In genomic region chr4:69773443-69773842, GRCh38 we compare ENCODE assay signal across 17 cellular contexts. TPM values are rescaled to one million over a fixed set of nuclear protein-coding genes. Genes with fewer than 3 reads are reported as not detected.
A peak's percentile ranks its signal among the peaks of the same experiment; 100 is the strongest.
DNase-seq lines count a peak whose midpoint lies in the region; ATAC-seq, FAIRE-seq and TF ChIP-seq lines count a peak whose summit lies in the region.
"Had no signal": no experiment of that assay in that cellular context is flagged by ENCODE, and none has a peak within 500 bp of the region (broad histone marks: within the 10 kb centered on the region; RNA-seq: fewer than 3 reads in every experiment).

No MANE protein-coding gene starts in this region.

- no peak overlapping the region for H3K4me3 Mint-ChIP-seq in astrocyte (ENCODE audit: unreplicated experiment)

- H3K36me3 ChIP-seq in astrocyte (ENCODE audit: insufficient read depth, low read length) (no peaks in the 10 kb centered on the region), MG63 (no peaks in the 10 kb centered on the region), thyroid gland (no peaks in the 10 kb centered on the region)

- no peak for FAIRE-seq in astrocyte (lab: Jason Lieb, UNC)
- FAIRE-seq: H1, K562, RCC 7860 had no signal

- 65 to 90% methylated on average over 3 of the region's 3 CpGs for WGBS in thyroid gland, 2 donors

- H3K4me1 Mint-ChIP-seq in astrocyte (ENCODE audit: low read depth, unreplicated experiment) = no peaks in the 10 kb centered on the region

- H3K27ac Mint-ChIP-seq in astrocyte (ENCODE audit: unreplicated experiment) = no peak overlapping the region

- no peak for ATAC-seq in foreskin keratinocyte
- ATAC-seq: K562 had no signal

- H4K20me1 ChIP-seq in astrocyte (ENCODE audit: insufficient read depth, low read length) = no peaks in the 10 kb centered on the region

- no peaks in the 10 kb centered on the region for H3K9me3 Mint-ChIP-seq in astrocyte (ENCODE audit: unreplicated experiment)

- no peak for TF ChIP-seq POLR2A in thyroid gland (IDR thresholded peaks at IDR 0.05)

- H3K36me3 Mint-ChIP-seq in astrocyte (ENCODE audit: low read depth, unreplicated experiment) = no peaks in the 10 kb centered on the region

- H3K27ac ChIP-seq in astrocyte (ENCODE audit: low read depth, low read length) (no peak overlapping the region), thyroid gland (no peak overlapping the region), foreskin keratinocyte (no peak overlapping the region)

- intact Hi-C loops in thyroid gland (cut with DNase I) = no loop called here

- H3K9me3 ChIP-seq in astrocyte (ENCODE audit: insufficient read depth, low read depth, low read length) (no peaks in the 10 kb centered on the region), MG63 (no peaks in the 10 kb centered on the region), thyroid gland (no peaks in the 10 kb centered on the region)

- H3K27me3 ChIP-seq in astrocyte (ENCODE audit: insufficient read depth, low read length) (no peaks in the 10 kb centered on the region), MG63 (no peaks in the 10 kb centered on the region), thyroid gland (no peaks in the 10 kb centered on the region), foreskin keratinocyte (no peaks in the 10 kb centered on the region)

- TF ChIP-seq CTCF in astrocyte (IDR thresholded peaks at IDR 0.05; ENCODE audit: insufficient read depth, low read depth, low read length) (no peak), fibroblast of pulmonary artery (IDR thresholded peaks at IDR 0.05; ENCODE audit: low read length, missing control alignments) (no peak), thyroid gland (IDR thresholded peaks at IDR 0.05) (no peak), foreskin keratinocyte (conservative IDR thresholded peaks at IDR 0.05) (no peak)

- DNase-seq in A172 (ENCODE audit: low spot score) (peak; percentile 4), astrocyte (ENCODE audit: low read depth) (peak; percentile 67), fibroblast of pulmonary artery (ENCODE audit: low read depth) (peak; percentile 87), mucosa of gallbladder (ENCODE audit: low spot score) (peak; percentile 65), MG63 (no peak), thyroid gland (no peak), kidney tubule cell (ENCODE audit: low spot score) (no peak), foreskin keratinocyte (no peak)
- DNase-seq: 8988T, C1 segment of cervical spinal cord, NCI-H1092 treated with DMSO at 0.1 percent for 48 hours, NCI-H1694, NCI-H82 had no signal

- no peaks in the 10 kb centered on the region for H3K27me3 Mint-ChIP-seq in astrocyte (ENCODE audit: low read depth, unreplicated experiment)

- H3K4me3 ChIP-seq in astrocyte (ENCODE audit: insufficient read depth, low read depth, low read length) (no peak overlapping the region), fibroblast of pulmonary artery (replicated peaks; ENCODE audit: low read depth, low read length) (no peak overlapping the region), MG63 (no peak overlapping the region), thyroid gland (replicated peaks in 1 of 3) (no peak overlapping the region)
- H3K4me3 ChIP-seq: K562 had no signal

- no peak overlapping the region for H2AFZ ChIP-seq in astrocyte (ENCODE audit: low read depth, low read length)

- no peak overlapping the region for H3K9ac ChIP-seq in astrocyte (ENCODE audit: low read length)

- no peak overlapping the region for H3K4me2 ChIP-seq in astrocyte (ENCODE audit: low read length)

- H3K79me2 ChIP-seq in astrocyte (ENCODE audit: insufficient read depth, low read length) = no peaks in the 10 kb centered on the region

- H3K4me1 ChIP-seq in astrocyte (ENCODE audit: insufficient read depth, low read length) (no peaks in the 10 kb centered on the region), thyroid gland (no peaks in the 10 kb centered on the region), foreskin keratinocyte (no peaks in the 10 kb centered on the region)

RNA-seq across cellular contexts. Expression of gene SULT1B1, which starts 13.0 kb away (rescaled TPM):
- total RNA-seq in A172 (2014; rRNA removed; shearing (Covaris generic)) = 0.10 TPM in 1 of 2 replicates, not detected in the other
- total RNA-seq in astrocyte (0.11 and 0.24 TPM in 2 replicates), mucosa of gallbladder (0.75 TPM), thyroid gland (under 1 TPM; 0.33 to 0.83 (median 0.51) TPM), foreskin keratinocyte (0.07 and 2.5 TPM in 2 replicates)
- total RNA-seq in MG63 (2014; rRNA removed; shearing (Covaris generic); ENCODE audit: low replicate concordance) = 0.03 TPM in 1 of 2 replicates, not detected in the other
- 0.03 and 0.71 TPM in 2 replicates for polyA plus RNA-seq in foreskin keratinocyte
- total RNA-seq: H1, M059J had no signal
- polyA plus RNA-seq: H1, K562 had no signal

Comparison
In these comparisons a context has a peak if more than half of its experiments do, and no peak if none do; other contexts are left out.
1. DNase-seq: peak in A172 (single experiment), astrocyte (single experiment), fibroblast of pulmonary artery (single experiment) and mucosa of gallbladder (single experiment); none in MG63 (single experiment), thyroid gland (0 of 2), kidney tubule cell (single experiment) and foreskin keratinocyte (0 of 2).